In the genomic region with DNA sequence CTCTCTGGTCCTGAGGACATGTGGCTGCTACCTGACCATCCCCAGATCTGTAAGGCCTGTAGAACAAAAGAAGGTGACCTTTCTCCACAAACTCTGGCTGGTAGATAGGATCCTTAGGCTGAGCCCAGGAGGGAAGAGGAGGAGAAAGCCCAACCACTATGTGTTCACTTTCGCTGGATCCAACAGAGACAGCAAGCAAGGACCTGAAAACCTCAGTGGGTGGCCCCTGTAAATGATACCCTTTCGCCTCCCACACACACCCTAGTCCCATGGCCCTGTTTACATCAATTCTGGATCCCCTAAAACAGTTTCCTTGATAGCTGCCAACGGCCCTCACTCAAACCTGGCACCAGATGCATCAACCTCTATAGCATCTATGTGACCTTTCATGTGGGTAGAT, we compare ENCODE assay signal across 1 cellular context.
TF ChIP-seq lines count a peak whose summit lies in the region.

No MANE protein-coding gene starts in this region.

TF ChIP-seq in GM12878, 131 proteins besides CTCF, POLR2A, EP300 and RAD21:
- TF ChIP-seq POU2F2 (IDR thresholded peaks at IDR 0.05; ENCODE audit: borderline replicate concordance, low read depth, low read length) (no peak), CBFB (IDR thresholded peaks at IDR 0.05; ENCODE audit: low read depth) (no peak), POLR2AphosphoS5 (IDR thresholded peaks at IDR 0.05; ENCODE audit: low read length) (no peak), JUNB (IDR thresholded peaks at IDR 0.05) (no peak), GABPA (IDR thresholded peaks at IDR 0.05; ENCODE audit: low read depth) (no peak), SIN3A (IDR thresholded peaks at IDR 0.05; ENCODE audit: low read depth, low read length) (no peak), NBN (IDR thresholded peaks at IDR 0.05) (no peak), BRCA1 (IDR thresholded peaks at IDR 0.05; ENCODE audit: low read depth, low read length) (no peak), EGR1 (IDR thresholded peaks at IDR 0.05; ENCODE audit: borderline replicate concordance in 1 of 2, low read depth in 2 of 2, low read length in 2 of 2) (no peak)
TF ChIP-seq in GM12878: peak in this region for 0.
